Comparison of ENCODE assay signal across 25 cellular contexts in the genomic region with DNA sequence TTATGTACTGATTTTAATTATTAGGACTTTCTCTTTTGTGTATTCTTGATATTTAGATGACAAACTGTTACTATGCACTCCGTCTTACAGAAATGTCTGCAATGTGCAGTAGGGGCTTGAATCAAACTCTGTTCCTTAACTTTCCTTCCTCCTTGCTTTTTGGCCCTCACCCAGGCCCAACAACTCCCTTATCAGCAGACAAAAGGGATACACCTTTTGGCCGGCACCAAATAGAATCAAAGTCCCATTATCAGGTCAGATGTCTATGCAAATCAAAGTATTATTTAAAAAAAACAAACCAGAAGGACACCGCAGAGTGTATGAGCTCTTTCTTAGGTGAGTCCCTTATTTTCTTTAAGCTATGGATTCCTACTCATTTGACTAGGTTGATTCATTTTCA.
A peak's percentile ranks its signal among the peaks of the same experiment; 100 is the strongest.
DNase-seq lines count a peak whose midpoint lies in the region; ATAC-seq, FAIRE-seq and TF ChIP-seq lines count a peak whose summit lies in the region.
"Had no signal": no experiment of that assay in that cellular context is flagged by ENCODE, and none has a peak within 500 bp of the region (broad histone marks: within the 10 kb centered on the region; RNA-seq: fewer than 3 reads in every experiment).

No MANE protein-coding gene starts in this region.

- no peak overlapping the region for H4K5ac ChIP-seq in mesendoderm (ENCODE audit: low read length)

- H3K9me3 ChIP-seq in colonic mucosa, result no peaks in the 10 kb centered on the region
- no peaks in the 10 kb centered on the region for H3K9me3 ChIP-seq in mucosa of descending colon
- H3K9me3 ChIP-seq in small intestine (ENCODE audit: control insufficient read depth, low read depth), result no peaks in the 10 kb centered on the region
- H3K9me3 ChIP-seq: A549; BE2C; BLaER1 treated with 17β-estradiol and CSF1 and Interleukin-3, amounts not matched to agents 10 nM and 100 nM had no signal

- peak; percentile 79 for ATAC-seq in mucosa of descending colon
- ATAC-seq: A549 had no signal

- H3K79me1 ChIP-seq in mesendoderm (ENCODE audit: low read length), result no peaks in the 10 kb centered on the region

- no peaks in the 10 kb centered on the region for H3K79me2 ChIP-seq in mesendoderm (ENCODE audit: control insufficient read depth, insufficient read depth, low read length)

- no peak overlapping the region for H2BK5ac ChIP-seq in mesendoderm (ENCODE audit: low read length)

- H3K9ac ChIP-seq in colonic mucosa (ENCODE audit: low read depth in 2 of 2, low read length in 2 of 2), result no peak overlapping the region
- H3K9ac ChIP-seq in mesendoderm (ENCODE audit: low read length), result no peak overlapping the region
- H3K9ac ChIP-seq: BLaER1 treated with 17β-estradiol and CSF1 and Interleukin-3, amounts not matched to agents 10 nM and 100 nM; GM23248 had no signal

- H3K27ac ChIP-seq in colonic mucosa, result no peak overlapping the region
- H3K27ac ChIP-seq in mesendoderm (ENCODE audit: low read depth, low read length), result no peak overlapping the region
- H3K27ac ChIP-seq in small intestine (ENCODE audit: low read depth in 1 of 2, low read length in 1 of 2), result no peak overlapping the region
- H3K27ac ChIP-seq: A549; BLaER1 treated with 17β-estradiol and CSF1 and Interleukin-3, amounts not matched to agents 10 nM and 100 nM; GM23248 had no signal

- H3K4me3 ChIP-seq in colonic mucosa, result no peak overlapping the region
- no peak overlapping the region for H3K4me3 ChIP-seq in mesendoderm (ENCODE audit: low read length)
- no peak overlapping the region for H3K4me3 ChIP-seq in mucosa of descending colon
- H3K4me3 ChIP-seq in small intestine (ENCODE audit: low read depth in 1 of 2, low read length in 2 of 2), result no peak overlapping the region
- H3K4me3 ChIP-seq: A549; BLaER1 treated with 17β-estradiol and CSF1 and Interleukin-3, amounts not matched to agents 10 nM and 100 nM; GM23248 had no signal

- no peaks in the 10 kb centered on the region for H3K27me3 ChIP-seq in colonic mucosa
- no peaks in the 10 kb centered on the region for H3K27me3 ChIP-seq in mesendoderm (ENCODE audit: insufficient read depth, low read length, poor library complexity)
- H3K27me3 ChIP-seq in small intestine (ENCODE audit: control insufficient read depth in 2 of 2, insufficient read depth in 2 of 2, low read length in 2 of 2), result no peaks in the 10 kb centered on the region
- H3K27me3 ChIP-seq: BE2C had no signal

- TF ChIP-seq CTCF in colonic mucosa (IDR thresholded peaks at IDR 0.05) (no peak), mucosa of descending colon (IDR thresholded peaks at IDR 0.05) (no peak), GM13976 (IDR thresholded peaks at IDR 0.05; ENCODE audit: borderline replicate concordance, control extremely low read depth, extremely low read depth, insufficient read depth, missing control alignments) (no peak)

- peak overlapping the region; percentile 81 for H3K18ac ChIP-seq in mesendoderm (ENCODE audit: low read length)

- no peak overlapping the region for H2BK15ac ChIP-seq in mesendoderm (replicated peaks; ENCODE audit: low read depth)

- in situ Hi-C loops in GM13976 (cut with MboI; ENCODE audit: low sequenced_read_pairs, unreplicated experiment), result no loop called here

- DNase-seq in colonic mucosa (peak; percentile 50), mesendoderm (no peak), mucosa of descending colon (peak in 1 of 3 donors; percentile 46), small intestine (peak; percentile 74), frontal cortex (ENCODE audit: low spot score in 2 of 2) (no peak), GM13976 (ENCODE audit: low spot score) (no peak), NCI-H2227 treated with DMSO at 0.1 percent for 48 hours (lab: John Stamatoyannopoulos, UW) (no peak), NCI-H1436 treated with DMSO at 0.1 percent for 48 hours (lab: John Stamatoyannopoulos, UW) (no peak)
- DNase-seq: 8988T; ACHN; AML-193; BE2C; Calu3; CD4-positive, alpha-beta T cell; COR-L47; DMS53; DMS79 treated with DMSO at 0.1 percent for 48 hours; H7; HCEC 1CT had no signal

- no peak overlapping the region for H2AK5ac ChIP-seq in mesendoderm (ENCODE audit: low read length)

- H3K23ac ChIP-seq in mesendoderm (ENCODE audit: low read length), result no peak overlapping the region

- H2BK120ac ChIP-seq in mesendoderm (ENCODE audit: low read depth, low read length), result peak overlapping the region; percentile 69

- H4K8ac ChIP-seq in mesendoderm (ENCODE audit: low read depth, low read length), result no peak overlapping the region

- H3K4me2 ChIP-seq in mesendoderm (ENCODE audit: low read length), result no peak overlapping the region
- H3K4me2 ChIP-seq: A549; BLaER1 treated with 17β-estradiol and CSF1 and Interleukin-3, amounts not matched to agents 10 nM and 100 nM had no signal

- H3K4ac ChIP-seq in mesendoderm (ENCODE audit: low read depth, low read length), result peak overlapping the region; percentile 75

- peak overlapping the region; percentile 30 for H3K56ac ChIP-seq in mesendoderm (ENCODE audit: low read length)

- FAIRE-seq in small intestine (lab: Jason Lieb, UNC), result no peak
- no peak for FAIRE-seq in frontal cortex (lab: Jason Lieb, UNC)
- FAIRE-seq: A549, GM12892, GM19239, H1 had no signal

- H3K4me1 ChIP-seq in colonic mucosa, result no peaks in the 10 kb centered on the region
- H3K4me1 ChIP-seq in mesendoderm (ENCODE audit: control insufficient read depth, low read depth, low read length), result peaks cover 16% of the 10 kb centered on the region
- H3K4me1 ChIP-seq in mucosa of descending colon (ENCODE audit: low read depth), result no peaks in the 10 kb centered on the region
- H3K4me1 ChIP-seq in small intestine (ENCODE audit: control insufficient read depth in 2 of 2, insufficient read depth in 1 of 2, low read depth in 1 of 2, low read length in 1 of 2), result peaks cover 3 to 5% of the 10 kb centered on the region in 2 donors
- H3K4me1 ChIP-seq: BE2C; BLaER1 treated with 17β-estradiol and CSF1 and Interleukin-3, amounts not matched to agents 10 nM and 100 nM had no signal

- no peaks in the 10 kb centered on the region for H3K36me3 ChIP-seq in colonic mucosa
- no peaks in the 10 kb centered on the region for H3K36me3 ChIP-seq in mesendoderm (ENCODE audit: control insufficient read depth, insufficient read depth, low read length)
- no peaks in the 10 kb centered on the region for H3K36me3 ChIP-seq in mucosa of descending colon (ENCODE audit: low read depth)
- H3K36me3 ChIP-seq in small intestine (ENCODE audit: control insufficient read depth in 2 of 2, insufficient read depth in 2 of 2, low read length in 2 of 2), result no peaks in the 10 kb centered on the region
- H3K36me3 ChIP-seq: BE2C; BLaER1 treated with 17β-estradiol and CSF1 and Interleukin-3, amounts not matched to agents 10 nM and 100 nM had no signal

- WGBS in mesendoderm (ENCODE audit: extremely low coverage, insufficient coverage, low lambda C conversion rate), result no CpG with 5 or more reads among the region's 3 CpGs
- 13 to 68% (median 31%) methylated on average over 3 of the region's 3 CpGs for WGBS in small intestine, 3 donors

- intact Hi-C loops in colonic mucosa (cut with DNase I), result no loop called here
- intact Hi-C loops in mucosa of descending colon (cut with DNase I, micrococcal nuclease), result no loop called here

Comparison
In these comparisons a context has a peak if more than half of its experiments do, and no peak if none do; other contexts are left out.
1. DNase-seq: peak in colonic mucosa (single experiment) and small intestine (single experiment); none in mesendoderm (single experiment), frontal cortex (0 of 2), GM13976 (single experiment), NCI-H2227 treated with DMSO at 0.1 percent for 48 hours (single experiment) and NCI-H1436 treated with DMSO at 0.1 percent for 48 hours (single experiment).